ENCODE assay signal across 15 cellular contexts in genomic region chr12:43147893-43148292, GRCh38.
"Had no signal": no experiment of that assay in that cellular context is flagged by ENCODE, and none has a peak within 500 bp of the region (broad histone marks: within the 10 kb centered on the region; RNA-seq: fewer than 3 reads in every experiment).

No MANE protein-coding gene starts in this region.

- H3K4me1 Mint-ChIP-seq: activated CD4-positive, alpha-beta T cell treated with anti-CD3 and anti-CD28 coated beads for 36 hours had no signal

- H3K4me3 Mint-ChIP-seq: activated CD4-positive, alpha-beta T cell treated with anti-CD3 and anti-CD28 coated beads for 36 hours; activated CD8-positive, alpha-beta T cell treated with anti-CD3 and anti-CD28 coated beads, Interleukin-2, amount 10 ng/mL, durations not matched to agents 7 days and 5 days; activated T-helper 1 cell treated with anti-CD3 and anti-CD28 coated beads, Interleukin-12 subunit alpha, Interleukin-12 subunit beta, Interleukin-2, Interleukin-4 antibody, amounts not matched to agents 30 ng/mL and 10 ng/mL and 1 ng/mL, durations not matched to agents 14 hours and 24 hours and 36 hours; memory B cell had no signal

- H3K9me3 ChIP-seq: heart left ventricle, ovary, thyroid gland had no signal

- H3K4me1 ChIP-seq: heart left ventricle, thyroid gland had no signal

- H3K4me3 ChIP-seq: heart left ventricle, ovary, thyroid gland had no signal

- ATAC-seq: activated CD4-positive, alpha-beta T cell treated with anti-CD3 and anti-CD28 coated beads for 36 hours; activated CD8-positive, alpha-beta T cell treated with anti-CD3 and anti-CD28 coated beads, Interleukin-2, amount 10 ng/mL, durations not matched to agents 7 days and 5 days; heart left ventricle; left lobe of liver had no signal

- FAIRE-seq: urothelium cell line had no signal

- H3K27me3 Mint-ChIP-seq: activated CD4-positive, alpha-beta T cell treated with anti-CD3 and anti-CD28 coated beads for 36 hours; memory B cell had no signal

- H3K36me3 ChIP-seq: heart left ventricle, ovary, thyroid gland, WERI-Rb-1 had no signal

- H3K27ac Mint-ChIP-seq: activated CD4-positive, alpha-beta T cell treated with anti-CD3 and anti-CD28 coated beads for 36 hours; activated CD8-positive, alpha-beta T cell treated with anti-CD3 and anti-CD28 coated beads, Interleukin-2, amount 10 ng/mL, durations not matched to agents 7 days and 5 days; activated T-helper 1 cell treated with anti-CD3 and anti-CD28 coated beads, Interleukin-12 subunit alpha, Interleukin-12 subunit beta, Interleukin-2, Interleukin-4 antibody, amounts not matched to agents 30 ng/mL and 10 ng/mL and 1 ng/mL, durations not matched to agents 14 hours and 24 hours and 36 hours; memory B cell had no signal

- H3K27me3 ChIP-seq: heart left ventricle, ovary, thyroid gland had no signal

- DNase-seq: activated CD4-positive, alpha-beta T cell treated with anti-CD3 and anti-CD28 coated beads for 36 hours; activated CD8-positive, alpha-beta T cell treated with anti-CD3 and anti-CD28 coated beads, Interleukin-2, amount 10 ng/mL, durations not matched to agents 7 days and 5 days; activated naive CD4-positive, alpha-beta T cell; central memory CD4-positive, alpha-beta T cell; cortex of kidney; effector CD8-positive, alpha-beta T cell; heart left ventricle; islet precursor cell; ovary; thyroid gland; WERI-Rb-1 had no signal

- H3K36me3 Mint-ChIP-seq: memory B cell had no signal

- H3K27ac ChIP-seq: heart left ventricle, ovary, thyroid gland, WERI-Rb-1 had no signal
